10 cellular contexts compared by ENCODE assay signal in the genomic region with DNA sequence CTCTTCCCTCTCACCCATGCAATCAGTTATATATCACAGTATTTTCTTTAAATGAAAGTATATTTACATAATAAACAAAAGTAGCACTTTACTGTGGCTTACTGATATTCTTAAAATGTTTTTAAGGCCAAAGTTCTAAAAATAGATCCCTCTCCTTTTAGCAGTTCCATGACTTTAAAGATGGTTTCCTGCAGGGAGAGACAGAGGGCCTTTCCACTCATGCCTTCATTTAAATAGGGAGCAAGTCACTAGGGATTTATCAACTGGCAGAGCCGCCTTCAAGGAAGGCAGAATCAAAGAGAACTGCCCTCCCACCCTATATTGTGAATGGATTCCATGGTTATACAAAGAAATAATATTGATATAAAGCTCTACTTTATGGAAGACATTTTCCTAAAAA.
DNase-seq lines count a peak whose midpoint lies in the region; ATAC-seq lines count a peak whose summit lies in the region.
"Had no signal": no experiment of that assay in that cellular context is flagged by ENCODE, and none has a peak within 500 bp of the region (broad histone marks: within the 10 kb centered on the region; RNA-seq: fewer than 3 reads in every experiment).

No MANE protein-coding gene starts in this region.

- H3K4me1 ChIP-seq in HUES6 (ENCODE audit: control insufficient read depth, insufficient read depth, low read length): peaks cover 34% of the 10 kb centered on the region

- ATAC-seq in GM18907 (IDR thresholded peaks at IDR 0.05; ENCODE audit: unreplicated experiment): no peak
- ATAC-seq: PC-3 had no signal

- no peak overlapping the region for H3K9ac ChIP-seq in HUES6 (ENCODE audit: low read length)

- peaks cover 5% of the 10 kb centered on the region; the same call in 1 of the 2 replicates for H3K36me3 ChIP-seq in HUES6 (ENCODE audit: control insufficient read depth, insufficient read depth, low read length)
- H3K36me3 ChIP-seq: brain microvascular endothelial cell had no signal

- DNase-seq in NCI-H526 (lab: John Stamatoyannopoulos, UW) (peak; percentile 20 to 24), NCI-H526 treated with DMSO at 0.1 percent for 48 hours (lab: John Stamatoyannopoulos, UW) (no peak), fibroblast of peridontal ligament (ENCODE audit: extremely low read depth) (peak; percentile 14), smooth muscle cell of the brain vasculature (ENCODE audit: low read depth, low spot score) (peak; percentile 9), SKM-1 (lab: John Stamatoyannopoulos, UW; ENCODE audit: unreplicated experiment) (no peak)
- DNase-seq in activated CD8-positive, alpha-beta memory T cell treated with anti-CD3 and anti-CD28 coated beads, Interleukin-2, amount 50 U/mL, for 4 hours: no peak
- DNase-seq: PC-3 had no signal

- H3K27ac ChIP-seq in HUES6 (ENCODE audit: low read depth, low read length): peak overlapping the region; percentile 59; the same call in 1 of the 2 replicates

- no peaks in the 10 kb centered on the region for H3K9me3 ChIP-seq in HUES6 (ENCODE audit: control insufficient read depth, insufficient read depth, low read depth, low read length)

- no peak overlapping the region for H3K4me3 ChIP-seq in HUES6 (ENCODE audit: low read depth, low read length)

- no peaks in the 10 kb centered on the region for H3K27me3 ChIP-seq in HUES6 (ENCODE audit: control insufficient read depth, insufficient read depth, low read length)
- H3K27me3 ChIP-seq: brain microvascular endothelial cell had no signal

Comparison
In these comparisons a context has a peak if more than half of its experiments do, and no peak if none do; other contexts are left out.
1. DNase-seq: peak in NCI-H526 (2 of 2), fibroblast of peridontal ligament (single experiment) and smooth muscle cell of the brain vasculature (single experiment); none in NCI-H526 treated with DMSO at 0.1 percent for 48 hours (single experiment), SKM-1 (single experiment) and activated CD8-positive, alpha-beta memory T cell treated with anti-CD3 and anti-CD28 coated beads, Interleukin-2, amount 50 U/mL, for 4 hours (single experiment).